In genomic region chr18:50902797-50903196, GRCh38 we compare ENCODE assay signal across 1 cellular context.
A peak's percentile ranks its signal among the peaks of the same experiment; 100 is the strongest.
TF ChIP-seq lines count a peak whose summit lies in the region.

No MANE protein-coding gene starts in this region.

TF ChIP-seq in HepG2, 621 proteins besides CTCF, POLR2A, EP300 and RAD21 (continued from another document and continues in another):
- TF ChIP-seq ZNF800 (CRISPR knock-in tag; IDR thresholded peaks at IDR 0.05): no peak
- no peak for TF ChIP-seq SNRNP70 (IDR thresholded peaks at IDR 0.05; ENCODE audit: low read depth, low read length)
- no peak for TF ChIP-seq GATA4 (IDR thresholded peaks at IDR 0.05; ENCODE audit: borderline replicate concordance, low read depth)
- no peak for TF ChIP-seq ZNF337 (CRISPR knock-in tag; IDR thresholded peaks at IDR 0.05; ENCODE audit: borderline replicate concordance, low read depth)
- TF ChIP-seq KLF11 (CRISPR knock-in tag; IDR thresholded peaks at IDR 0.05): 0 out of 2 replicates have a peak, but pooled peaks have one; percentile 28
- TF ChIP-seq SP5 (CRISPR knock-in tag; IDR thresholded peaks at IDR 0.05; ENCODE audit: borderline replicate concordance, low read depth): peak; percentile 51; the same call in 1 of the 2 replicates
- no peak for TF ChIP-seq HNRNPL (IDR thresholded peaks at IDR 0.05; ENCODE audit: low read depth, low read length)
- no peak for TF ChIP-seq AGO1 (IDR thresholded peaks at IDR 0.05; ENCODE audit: low read depth, low read length, poor library complexity, severe bottlenecking)
- TF ChIP-seq CHD2 (IDR thresholded peaks at IDR 0.05; ENCODE audit: low read depth, low read length): no peak
- peak; percentile 44; the same call in 1 of the 2 replicates for TF ChIP-seq GABPB1 (CRISPR knock-in tag; IDR thresholded peaks at IDR 0.05)
- TF ChIP-seq ZC3H4 (CRISPR knock-in tag; IDR thresholded peaks at IDR 0.05; ENCODE audit: borderline replicate concordance): no peak
- TF ChIP-seq ZFAT (CRISPR knock-in tag; conservative IDR thresholded peaks at IDR 0.05): no peak
- no peak for TF ChIP-seq SSRP1 (CRISPR knock-in tag; IDR thresholded peaks at IDR 0.05)
- no peak for TF ChIP-seq ZNF674 (CRISPR knock-in tag; IDR thresholded peaks at IDR 0.05; ENCODE audit: low read depth)
- TF ChIP-seq SYNCRIP (IDR thresholded peaks at IDR 0.05; ENCODE audit: insufficient read depth, low read depth, low read length): no peak
- TF ChIP-seq TAF1 (CRISPR knock-in tag; IDR thresholded peaks at IDR 0.05): no peak
- TF ChIP-seq FOXJ3 (CRISPR knock-in tag; IDR thresholded peaks at IDR 0.05; ENCODE audit: borderline replicate concordance): peak; percentile 75; the same call in 1 of the 2 replicates
- no peak for TF ChIP-seq ZNF766 (CRISPR knock-in tag; IDR thresholded peaks at IDR 0.05; ENCODE audit: borderline replicate concordance)
- TF ChIP-seq ZNF737 (CRISPR knock-in tag; IDR thresholded peaks at IDR 0.05; ENCODE audit: borderline replicate concordance): no peak
- no peak for TF ChIP-seq FLYWCH1 (CRISPR knock-in tag; IDR thresholded peaks at IDR 0.05)
- no peak for TF ChIP-seq YEATS4 (CRISPR knock-in tag; IDR thresholded peaks at IDR 0.05; ENCODE audit: borderline replicate concordance)
- no peak; the same call in 1 of the 2 replicates for TF ChIP-seq FOXK2 (IDR thresholded peaks at IDR 0.05)
- TF ChIP-seq PAX8 (CRISPR knock-in tag; IDR thresholded peaks at IDR 0.05; ENCODE audit: borderline replicate concordance): no peak
- TF ChIP-seq KDM1A (CRISPR knock-in tag; IDR thresholded peaks at IDR 0.05): peak; percentile 72; the same call in 1 of the 2 replicates
- no peak for TF ChIP-seq E2F1 (CRISPR knock-in tag; IDR thresholded peaks at IDR 0.05)
- TF ChIP-seq GTF3A (CRISPR knock-in tag; conservative IDR thresholded peaks at IDR 0.05): no peak
- no peak for TF ChIP-seq MEIS1 (CRISPR knock-in tag; IDR thresholded peaks at IDR 0.05; ENCODE audit: borderline replicate concordance)
- TF ChIP-seq, protein P1, sequence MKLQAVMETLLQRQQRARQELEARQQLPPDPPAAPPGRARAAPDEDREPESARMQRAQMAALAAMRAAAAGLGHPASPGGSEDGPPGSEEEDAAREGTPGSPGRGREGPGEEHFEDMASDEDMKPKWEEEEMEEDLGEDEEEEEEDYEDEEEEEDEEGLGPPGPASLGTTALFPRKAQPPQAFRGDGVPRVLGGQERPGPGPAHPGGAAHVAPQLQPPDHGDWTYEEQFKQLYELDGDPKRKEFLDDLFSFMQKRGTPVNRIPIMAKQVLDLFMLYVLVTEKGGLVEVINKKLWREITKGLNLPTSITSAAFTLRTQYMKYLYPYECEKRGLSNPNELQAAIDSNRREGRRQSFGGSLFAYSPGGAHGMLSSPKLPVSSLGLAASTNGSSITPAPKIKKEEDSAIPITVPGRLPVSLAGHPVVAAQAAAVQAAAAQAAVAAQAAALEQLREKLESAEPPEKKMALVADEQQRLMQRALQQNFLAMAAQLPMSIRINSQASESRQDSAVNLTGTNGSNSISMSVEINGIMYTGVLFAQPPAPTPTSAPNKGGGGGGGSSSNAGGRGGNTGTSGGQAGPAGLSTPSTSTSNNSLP (IDR thresholded peaks at IDR 0.05; ENCODE audit: low read depth, low read length): 0 out of 2 replicates have a peak, but pooled peaks have one; percentile 18
- TF ChIP-seq SP2 (CRISPR knock-in tag; IDR thresholded peaks at IDR 0.05): no peak
- no peak for TF ChIP-seq RBM22 (optimal IDR thresholded peaks at IDR 0.05; ENCODE audit: low read length)
- no peak for TF ChIP-seq SRSF1 (optimal IDR thresholded peaks at IDR 0.05; ENCODE audit: low read depth, low read length)
- TF ChIP-seq IRX3 (CRISPR knock-in tag; IDR thresholded peaks at IDR 0.05; ENCODE audit: borderline replicate concordance, low read depth): no peak
- no peak for TF ChIP-seq ZNF160 (CRISPR knock-in tag; IDR thresholded peaks at IDR 0.05)
- TF ChIP-seq ZNF720 (CRISPR knock-in tag; IDR thresholded peaks at IDR 0.05): no peak
- no peak for TF ChIP-seq BRD4 (CRISPR knock-in tag; IDR thresholded peaks at IDR 0.05)
- TF ChIP-seq ZNF326 (CRISPR knock-in tag; IDR thresholded peaks at IDR 0.05; ENCODE audit: borderline replicate concordance): no peak
- no peak for TF ChIP-seq KLF9 (CRISPR knock-in tag; IDR thresholded peaks at IDR 0.05; ENCODE audit: low read depth)
- TF ChIP-seq ZNF83 (CRISPR knock-in tag; IDR thresholded peaks at IDR 0.05; ENCODE audit: borderline replicate concordance): no peak
- no peak for TF ChIP-seq SALL2 (CRISPR knock-in tag; IDR thresholded peaks at IDR 0.05)
- no peak for TF ChIP-seq PRPF4 (IDR thresholded peaks at IDR 0.05; ENCODE audit: low read depth, low read length, poor library complexity, severe bottlenecking)
- TF ChIP-seq FOXM1 (CRISPR knock-in tag; IDR thresholded peaks at IDR 0.05): no peak
- TF ChIP-seq ZKSCAN8 (CRISPR knock-in tag; IDR thresholded peaks at IDR 0.05; ENCODE audit: borderline replicate concordance): no peak
- TF ChIP-seq ZNF510 (CRISPR knock-in tag; IDR thresholded peaks at IDR 0.05; ENCODE audit: low read depth): no peak
- no peak for TF ChIP-seq AHR (CRISPR knock-in tag; IDR thresholded peaks at IDR 0.05)
- no peak for TF ChIP-seq CBX2 (IDR thresholded peaks at IDR 0.05; ENCODE audit: low read depth, low read length)
- no peak for TF ChIP-seq CBX2 (CRISPR knock-in tag; IDR thresholded peaks at IDR 0.05; ENCODE audit: low read depth)
- TF ChIP-seq FOXO1 (CRISPR knock-in tag; IDR thresholded peaks at IDR 0.05): peak; percentile 81
- TF ChIP-seq DR1 (CRISPR knock-in tag; IDR thresholded peaks at IDR 0.05): no peak
- TF ChIP-seq ZMYM4 (CRISPR knock-in tag; IDR thresholded peaks at IDR 0.05): peak; percentile 56; the same call in 1 of the 2 replicates
- peak; percentile 46; the same call in 1 of the 2 replicates for TF ChIP-seq ISL2 (CRISPR knock-in tag; IDR thresholded peaks at IDR 0.05)
- TF ChIP-seq CREB3 (CRISPR knock-in tag; IDR thresholded peaks at IDR 0.05): no peak
- TF ChIP-seq GFI1 (CRISPR knock-in tag; IDR thresholded peaks at IDR 0.05; ENCODE audit: borderline replicate concordance): peak; percentile 99
- no peak for TF ChIP-seq ZSCAN21 (CRISPR knock-in tag; IDR thresholded peaks at IDR 0.05; ENCODE audit: borderline replicate concordance)
- TF ChIP-seq, protein P2, sequence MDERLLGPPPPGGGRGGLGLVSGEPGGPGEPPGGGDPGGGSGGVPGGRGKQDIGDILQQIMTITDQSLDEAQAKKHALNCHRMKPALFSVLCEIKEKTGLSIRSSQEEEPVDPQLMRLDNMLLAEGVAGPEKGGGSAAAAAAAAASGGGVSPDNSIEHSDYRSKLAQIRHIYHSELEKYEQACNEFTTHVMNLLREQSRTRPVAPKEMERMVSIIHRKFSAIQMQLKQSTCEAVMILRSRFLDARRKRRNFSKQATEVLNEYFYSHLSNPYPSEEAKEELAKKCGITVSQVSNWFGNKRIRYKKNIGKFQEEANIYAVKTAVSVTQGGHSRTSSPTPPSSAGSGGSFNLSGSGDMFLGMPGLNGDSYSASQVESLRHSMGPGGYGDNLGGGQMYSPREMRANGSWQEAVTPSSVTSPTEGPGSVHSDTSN (CRISPR knock-in tag; IDR thresholded peaks at IDR 0.05): no peak
- peak; percentile 24; the same call in 1 of the 2 replicates for TF ChIP-seq TCF7 (IDR thresholded peaks at IDR 0.05; ENCODE audit: low read depth)
- no peak for TF ChIP-seq MBD4 (IDR thresholded peaks at IDR 0.05; ENCODE audit: borderline replicate concordance, low read length)
- TF ChIP-seq, protein P3, sequence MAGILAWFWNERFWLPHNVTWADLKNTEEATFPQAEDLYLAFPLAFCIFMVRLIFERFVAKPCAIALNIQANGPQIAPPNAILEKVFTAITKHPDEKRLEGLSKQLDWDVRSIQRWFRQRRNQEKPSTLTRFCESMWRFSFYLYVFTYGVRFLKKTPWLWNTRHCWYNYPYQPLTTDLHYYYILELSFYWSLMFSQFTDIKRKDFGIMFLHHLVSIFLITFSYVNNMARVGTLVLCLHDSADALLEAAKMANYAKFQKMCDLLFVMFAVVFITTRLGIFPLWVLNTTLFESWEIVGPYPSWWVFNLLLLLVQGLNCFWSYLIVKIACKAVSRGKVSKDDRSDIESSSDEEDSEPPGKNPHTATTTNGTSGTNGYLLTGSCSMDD (CRISPR knock-in tag; IDR thresholded peaks at IDR 0.05): no peak
- TF ChIP-seq, protein P4, sequence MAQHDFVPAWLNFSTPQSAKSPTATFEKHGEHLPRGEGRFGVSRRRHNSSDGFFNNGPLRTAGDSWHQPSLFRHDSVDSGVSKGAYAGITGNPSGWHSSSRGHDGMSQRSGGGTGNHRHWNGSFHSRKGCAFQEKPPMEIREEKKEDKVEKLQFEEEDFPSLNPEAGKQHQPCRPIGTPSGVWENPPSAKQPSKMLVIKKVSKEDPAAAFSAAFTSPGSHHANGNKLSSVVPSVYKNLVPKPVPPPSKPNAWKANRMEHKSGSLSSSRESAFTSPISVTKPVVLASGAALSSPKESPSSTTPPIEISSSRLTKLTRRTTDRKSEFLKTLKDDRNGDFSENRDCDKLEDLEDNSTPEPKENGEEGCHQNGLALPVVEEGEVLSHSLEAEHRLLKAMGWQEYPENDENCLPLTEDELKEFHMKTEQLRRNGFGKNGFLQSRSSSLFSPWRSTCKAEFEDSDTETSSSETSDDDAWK (CRISPR knock-in tag; IDR thresholded peaks at IDR 0.05): no peak
- no peak for TF ChIP-seq ATAD3A (CRISPR knock-in tag; IDR thresholded peaks at IDR 0.05)
- TF ChIP-seq ZNF773 (CRISPR knock-in tag; IDR thresholded peaks at IDR 0.05; ENCODE audit: borderline replicate concordance): no peak
- TF ChIP-seq, protein P5, sequence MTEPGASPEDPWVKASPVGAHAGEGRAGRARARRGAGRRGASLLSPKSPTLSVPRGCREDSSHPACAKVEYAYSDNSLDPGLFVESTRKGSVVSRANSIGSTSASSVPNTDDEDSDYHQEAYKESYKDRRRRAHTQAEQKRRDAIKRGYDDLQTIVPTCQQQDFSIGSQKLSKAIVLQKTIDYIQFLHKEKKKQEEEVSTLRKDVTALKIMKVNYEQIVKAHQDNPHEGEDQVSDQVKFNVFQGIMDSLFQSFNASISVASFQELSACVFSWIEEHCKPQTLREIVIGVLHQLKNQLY (CRISPR knock-in tag; IDR thresholded peaks at IDR 0.05): peak; percentile 49; the same call in 1 of the 2 replicates
- TF ChIP-seq HNRNPLL (IDR thresholded peaks at IDR 0.05; ENCODE audit: low read depth, low read length, poor library complexity, severe bottlenecking): no peak
- no peak for TF ChIP-seq NCOA5 (CRISPR knock-in tag; IDR thresholded peaks at IDR 0.05)
- peak; percentile 97 for TF ChIP-seq HHEX (CRISPR knock-in tag; IDR thresholded peaks at IDR 0.05)
- TF ChIP-seq ZNF614 (CRISPR knock-in tag; IDR thresholded peaks at IDR 0.05; ENCODE audit: borderline replicate concordance): no peak
- no peak for TF ChIP-seq DMAP1 (CRISPR knock-in tag; IDR thresholded peaks at IDR 0.05)
- TF ChIP-seq MIER2 (CRISPR knock-in tag; IDR thresholded peaks at IDR 0.05): no peak
- no peak for TF ChIP-seq SNAPC2 (CRISPR knock-in tag; IDR thresholded peaks at IDR 0.05)
- TF ChIP-seq, protein P6, sequence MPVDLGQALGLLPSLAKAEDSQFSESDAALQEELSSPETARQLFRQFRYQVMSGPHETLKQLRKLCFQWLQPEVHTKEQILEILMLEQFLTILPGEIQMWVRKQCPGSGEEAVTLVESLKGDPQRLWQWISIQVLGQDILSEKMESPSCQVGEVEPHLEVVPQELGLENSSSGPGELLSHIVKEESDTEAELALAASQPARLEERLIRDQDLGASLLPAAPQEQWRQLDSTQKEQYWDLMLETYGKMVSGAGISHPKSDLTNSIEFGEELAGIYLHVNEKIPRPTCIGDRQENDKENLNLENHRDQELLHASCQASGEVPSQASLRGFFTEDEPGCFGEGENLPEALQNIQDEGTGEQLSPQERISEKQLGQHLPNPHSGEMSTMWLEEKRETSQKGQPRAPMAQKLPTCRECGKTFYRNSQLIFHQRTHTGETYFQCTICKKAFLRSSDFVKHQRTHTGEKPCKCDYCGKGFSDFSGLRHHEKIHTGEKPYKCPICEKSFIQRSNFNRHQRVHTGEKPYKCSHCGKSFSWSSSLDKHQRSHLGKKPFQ (CRISPR knock-in tag; IDR thresholded peaks at IDR 0.05; ENCODE audit: insufficient replicate concordance): no peak
- no peak for TF ChIP-seq TFDP1 (CRISPR knock-in tag; IDR thresholded peaks at IDR 0.05; ENCODE audit: borderline replicate concordance)
- no peak for TF ChIP-seq ZNF124 (CRISPR knock-in tag; IDR thresholded peaks at IDR 0.05)
- TF ChIP-seq BRCA1 (CRISPR knock-in tag; IDR thresholded peaks at IDR 0.05): no peak
